7 cellular contexts compared by ENCODE assay signal in genomic region chr18:3012306-3012919, GRCh38. TPM values are rescaled to one million over a fixed set of nuclear protein-coding genes. Genes with fewer than 3 reads are reported as not detected.
DNase-seq lines count a peak whose midpoint lies in the region; ATAC-seq and TF ChIP-seq lines count a peak whose summit lies in the region.

No MANE protein-coding gene starts in this region.

- H3K27ac ChIP-seq in PC-9 (peak overlapping the region; percentile 27; the same call in 1 of the 2 replicates), cardiac muscle cell (peak overlapping the region; percentile 98)

- no peaks in the 10 kb centered on the region; the same call in 1 of the 2 replicates for H4K20me1 ChIP-seq in PC-9 (ENCODE audit: insufficient read depth)

- peaks cover 42% of the 10 kb centered on the region for H3K79me2 ChIP-seq in PC-9 (ENCODE audit: low read depth)

- H2AFZ ChIP-seq in PC-9, result peak overlapping the region; percentile 78

- no peaks in the 10 kb centered on the region for H3K9me3 Mint-ChIP-seq in activated naive CD4-positive, alpha-beta T cell treated with anti-CD3 and anti-CD28 coated beads, Interleukin-2, amount 10 ng/mL, durations not matched to agents 7 days and 5 days

- TF ChIP-seq CTCF in PC-9 (conservative IDR thresholded peaks at IDR 0.05) (no peak), cardiac muscle cell (IDR thresholded peaks at IDR 0.05; ENCODE audit: low read depth, low read length) (no peak)

- H3K4me3 Mint-ChIP-seq in activated naive CD4-positive, alpha-beta T cell treated with anti-CD3 and anti-CD28 coated beads, Interleukin-2, amount 10 ng/mL, durations not matched to agents 7 days and 5 days, result peak overlapping the region; percentile 83

- H3K4me3 ChIP-seq in PC-9 (peak overlapping the region; percentile 77), cardiac muscle cell (peak overlapping the region; percentile 80)

- peak overlapping the region; percentile 88 for H3K27ac Mint-ChIP-seq in activated naive CD4-positive, alpha-beta T cell treated with anti-CD3 and anti-CD28 coated beads, Interleukin-2, amount 10 ng/mL, durations not matched to agents 7 days and 5 days

- H3K4me1 ChIP-seq in PC-9 (replicated peaks; ENCODE audit: insufficient read depth) (peaks cover 49% of the 10 kb centered on the region), cardiac muscle cell (ENCODE audit: low read depth) (peaks cover 10% of the 10 kb centered on the region)

- H3K4me2 ChIP-seq in PC-9, result peak overlapping the region; percentile 74

- peaks cover 38% of the 10 kb centered on the region for H3K36me3 Mint-ChIP-seq in activated naive CD4-positive, alpha-beta T cell treated with anti-CD3 and anti-CD28 coated beads, Interleukin-2, amount 10 ng/mL, durations not matched to agents 7 days and 5 days

- no peaks in the 10 kb centered on the region for H3K27me3 Mint-ChIP-seq in activated naive CD4-positive, alpha-beta T cell treated with anti-CD3 and anti-CD28 coated beads, Interleukin-2, amount 10 ng/mL, durations not matched to agents 7 days and 5 days

- POLR2A ChIA-PET in PC-9 (lab: Charles Lee; ENCODE audit: unreplicated experiment), result no interaction called here

- intact Hi-C loops in PC-9 (cut with micrococcal nuclease; ENCODE audit: unreplicated experiment) (loop anchor here (5.0 kb wide), 2 partner anchors 140 to 435 kb away; no protein-coding TSS in a partner anchor), posterior cingulate gyrus (cut with DNase I) (loop anchor here (2.0 to 10.0 kb wide), 3 partner anchors 50 to 358 kb away; partner anchors contain the start of gene SMCHD1)

- H3K27me3 ChIP-seq in PC-9 (ENCODE audit: insufficient read depth, low read depth) (no peaks in the 10 kb centered on the region), cardiac muscle cell (no peaks in the 10 kb centered on the region)

- H3K9me2 ChIP-seq in PC-9 (ENCODE audit: insufficient read depth), result no peaks in the 10 kb centered on the region

- DNase-seq in PC-9, result no peak
- DNase-seq in activated naive CD4-positive, alpha-beta T cell treated with anti-CD3 and anti-CD28 coated beads, Interleukin-2, amount 10 ng/mL, durations not matched to agents 7 days and 5 days, result peak; percentile 63
- peak in 1 of 2 donors; percentile 30 for DNase-seq in cardiac muscle cell (ENCODE audit: low read depth in 1 of 2, low spot score in 1 of 2)
- DNase-seq in posterior cingulate gyrus, result peak; percentile 25 to 94 (median 54)
- DNase-seq in NCI-H524 treated with DMSO at 0.1 percent for 48 hours (lab: John Stamatoyannopoulos, UW), result no peak

- CTCF ChIA-PET in PC-9 (lab: Charles Lee), result interaction anchor here (0.6 kb wide), 2 partner anchors 42 to 239 kb away, joined by 4 to 5 read pairs; no protein-coding TSS in a partner anchor
- CTCF ChIA-PET in activated naive CD4-positive, alpha-beta T cell treated with anti-CD3 and anti-CD28 coated beads, Interleukin-2, amount 10 ng/mL, durations not matched to agents 7 days and 5 days (lab: Charles Lee), result interaction anchor here (7.9 kb wide), 1 partner anchor 49 kb away, joined by 80 read pairs; no protein-coding TSS in a partner anchor

- H3F3A ChIP-seq in PC-9 (ENCODE audit: insufficient read depth, low read depth), result peaks cover 36% of the 10 kb centered on the region

- H3K36me3 ChIP-seq in PC-9 (ENCODE audit: low read depth), result 0 out of 2 replicates have a peak, but pooled peaks cover 7% of the 10 kb centered on the region
- peaks cover 17% of the 10 kb centered on the region for H3K36me3 ChIP-seq in cardiac muscle cell

- no TSS peak for BruUV-seq in PC-9 (replicated peaks; lab: Mats Ljungman, UMichigan)

- H3K4me1 Mint-ChIP-seq in activated naive CD4-positive, alpha-beta T cell treated with anti-CD3 and anti-CD28 coated beads, Interleukin-2, amount 10 ng/mL, durations not matched to agents 7 days and 5 days, result peaks cover 74% of the 10 kb centered on the region

- peak; percentile 14 for ATAC-seq in GM18508 (IDR thresholded peaks at IDR 0.05; ENCODE audit: insufficient read depth, unreplicated experiment)
- peak; percentile 26 for ATAC-seq in HG02884 (IDR thresholded peaks at IDR 0.05; ENCODE audit: unreplicated experiment)

- H3K9me3 ChIP-seq in PC-9 (ENCODE audit: insufficient read depth, low read depth) (no peaks in the 10 kb centered on the region), cardiac muscle cell (ENCODE audit: low read depth) (no peaks in the 10 kb centered on the region)

RNA-seq across cellular contexts. Expression of gene LPIN2, which starts 0.5 kb away (rescaled TPM):
- 13.3 and 15.0 TPM in 2 replicates for total RNA-seq in PC-9 (2021)
- 29.2 and 50.8 TPM in 2 replicates for total RNA-seq in cardiac muscle cell
- polyA plus RNA-seq in cardiac muscle cell, result 18.1 and 27.4 TPM in 2 replicates

Comparison
In these comparisons a context has a peak if more than half of its experiments do, and no peak if none do; other contexts are left out.
1. DNase-seq: peak in activated naive CD4-positive, alpha-beta T cell treated with anti-CD3 and anti-CD28 coated beads, Interleukin-2, amount 10 ng/mL, durations not matched to agents 7 days and 5 days (single experiment) and posterior cingulate gyrus (10 of 10); none in PC-9 (0 of 2) and NCI-H524 treated with DMSO at 0.1 percent for 48 hours (single experiment).